8 cellular contexts compared by ENCODE assay signal in the genomic region with DNA sequence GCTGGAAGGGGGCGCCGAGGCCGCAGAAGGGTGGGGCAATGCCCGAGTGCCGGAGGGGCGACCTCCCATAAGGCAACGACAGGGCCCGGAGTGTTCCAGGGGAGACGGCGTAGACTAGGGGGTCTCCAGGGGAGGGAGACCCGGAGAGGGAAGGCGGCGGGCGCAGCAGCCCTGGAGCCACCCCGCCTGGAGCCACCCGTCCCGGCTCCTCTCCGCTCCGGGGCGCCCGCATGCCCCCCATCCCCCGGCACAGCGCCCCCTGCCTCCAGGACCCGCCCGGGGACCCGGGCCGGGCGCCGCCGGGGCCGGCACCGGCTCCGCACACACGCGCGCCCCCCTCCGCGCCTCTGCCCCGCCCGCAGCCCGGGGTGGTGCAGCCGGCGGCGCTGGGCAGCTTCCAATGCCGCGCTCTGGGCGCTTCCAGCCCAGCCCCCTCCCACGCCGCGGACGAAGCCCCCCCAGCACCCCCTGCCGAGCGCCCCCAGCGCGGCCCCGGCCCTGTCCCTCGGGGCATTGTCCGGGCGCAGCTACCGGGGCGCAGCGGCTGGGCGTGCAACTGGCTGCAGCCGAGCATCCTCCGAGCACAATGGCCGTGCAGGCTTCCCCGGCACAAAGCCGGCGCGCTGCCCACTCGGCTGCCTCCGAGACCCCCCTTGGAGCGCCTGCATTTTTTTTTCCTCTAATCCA. TPM values are rescaled to one million over a fixed set of nuclear protein-coding genes. Genes with fewer than 3 reads are reported as not detected.
DNase-seq lines count a peak whose midpoint lies in the region; ATAC-seq and TF ChIP-seq lines count a peak whose summit lies in the region.

No MANE protein-coding gene starts in this region.

- peaks cover 0 to 6% of the 10 kb centered on the region in 2 donors for H3K4me1 ChIP-seq in breast epithelium
- H3K4me1 ChIP-seq in left lung, result peaks cover 0 to 13% of the 10 kb centered on the region in 2 donors
- H3K4me1 ChIP-seq in tibial artery, result peaks cover 0 to 27% (median 23%) of the 10 kb centered on the region in 4 donors

- TF ChIP-seq CTCF in breast epithelium (IDR thresholded peaks at IDR 0.05) (no peak), left lung (IDR thresholded peaks at IDR 0.05) (no peak), tibial artery (IDR thresholded peaks at IDR 0.05) (no peak)

- peaks cover 3 to 29% of the 10 kb centered on the region in 2 donors for H3K27me3 ChIP-seq in breast epithelium
- H3K27me3 ChIP-seq in left lung, result peaks cover 36 to 99% of the 10 kb centered on the region in 2 donors
- peaks cover 0 to 70% of the 10 kb centered on the region in 2 donors for H3K27me3 ChIP-seq in tibial artery

- intact Hi-C loops in breast epithelium (cut with DNase I; ENCODE audit: low total_unique reads) (no loop called here), left lung (cut with DNase I) (no loop called here), tibial artery (cut with DNase I; ENCODE audit: low total_unique reads) (no loop called here)

- no peaks in the 10 kb centered on the region for H3K9me3 ChIP-seq in breast epithelium
- no peaks in the 10 kb centered on the region for H3K9me3 ChIP-seq in left lung
- H3K9me3 ChIP-seq in tibial artery, result no peaks in the 10 kb centered on the region

- TF ChIP-seq EP300 in Ishikawa (IDR thresholded peaks at IDR 0.05; ENCODE audit: borderline replicate concordance), result no peak

- TF ChIP-seq RAD21 in Ishikawa (IDR thresholded peaks at IDR 0.05; ENCODE audit: low read depth), result no peak

- H3K36me3 ChIP-seq in breast epithelium, result no peaks in the 10 kb centered on the region
- H3K36me3 ChIP-seq in left lung, result no peaks in the 10 kb centered on the region
- no peaks in the 10 kb centered on the region for H3K36me3 ChIP-seq in tibial artery

- ATAC-seq in left lung (peak; percentile 38), HG03460 (IDR thresholded peaks at IDR 0.05; ENCODE audit: unreplicated experiment) (no peak)

- DNase-seq in Daoy (ENCODE audit: low read depth), result peak; percentile 49
- DNase-seq in breast epithelium (ENCODE audit: low spot score in 2 of 2), result no peak
- DNase-seq in left lung, result peak in 1 of 2 donors; percentile 59
- no peak for DNase-seq in tibial artery
- DNase-seq in HCEC 1CT, result no peak
- DNase-seq in putamen (ENCODE audit: low spot score), result no peak

- TF ChIP-seq POLR2A in breast epithelium (IDR thresholded peaks at IDR 0.05), result no peak

- H3K4me3 ChIP-seq in breast epithelium (peak overlapping the region; percentile 48 to 76 (median 64)), left lung (peak overlapping the region; percentile 38 to 40), tibial artery (peak overlapping the region; percentile 50 to 63)

- H3K27ac ChIP-seq in breast epithelium (no peak overlapping the region), left lung (no peak overlapping the region), tibial artery (no peak overlapping the region)

TF ChIP-seq in Ishikawa, 13 proteins besides CTCF, POLR2A, EP300 and RAD21:
- TF ChIP-seq TCF12 (IDR thresholded peaks at IDR 0.05; ENCODE audit: low read depth), result no peak
- TF ChIP-seq ZBTB7A (IDR thresholded peaks at IDR 0.05; ENCODE audit: low read depth), result peak; percentile 51; the same call in 1 of the 2 replicates

RNA-seq across cellular contexts. Expression of a gene that starts 0.5 kb away (rescaled TPM):
- total RNA-seq in Daoy (2014; rRNA removed; shearing (Covaris generic)), result 38.9 and 43.9 TPM in 2 replicates
- total RNA-seq in breast epithelium, result 100 to 1,000 TPM; 111 to 603 (median 114) TPM
- total RNA-seq in left lung, result 10 to 100 TPM; 61.7 to 67.2 TPM
